27 cellular contexts compared by ENCODE assay signal in the genomic region with DNA sequence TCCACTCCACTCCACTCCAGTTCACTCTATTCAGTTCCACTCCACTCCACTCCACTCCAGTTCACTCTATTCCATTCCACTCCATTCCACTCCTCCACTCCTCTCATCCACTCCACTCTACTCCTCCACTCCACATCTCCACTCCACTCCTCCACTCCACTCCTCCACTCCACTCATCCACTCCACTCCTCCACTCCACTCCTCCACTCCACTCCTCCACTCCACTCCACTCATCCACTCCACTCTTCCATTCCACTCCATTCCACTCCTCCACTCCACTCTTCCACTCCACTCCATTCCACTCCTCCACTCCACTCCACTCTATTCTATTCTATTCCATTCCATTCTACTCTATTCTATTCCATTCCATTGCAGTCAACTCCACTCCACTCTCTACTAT. TPM values are rescaled to one million over a fixed set of nuclear protein-coding genes. Genes with fewer than 3 reads are reported as not detected.
DNase-seq lines count a peak whose midpoint lies in the region; ATAC-seq and TF ChIP-seq lines count a peak whose summit lies in the region.
"Had no signal": no experiment of that assay in that cellular context is flagged by ENCODE, and none has a peak within 500 bp of the region (broad histone marks: within the 10 kb centered on the region; RNA-seq: fewer than 3 reads in every experiment).

No MANE protein-coding gene starts in this region.

- no peak overlapping the region for H2BK120ac ChIP-seq in IMR-90 (ENCODE audit: low read depth, low read length)

- H3K27me3 ChIP-seq in IMR-90 (ENCODE audit: control insufficient read depth, insufficient read depth, low read length) (peaks cover 8% of the 10 kb centered on the region), neural progenitor cell (no peaks in the 10 kb centered on the region)
- H3K27me3 ChIP-seq: BE2C, BLaER1 had no signal

- H3K4me3 Mint-ChIP-seq in neural progenitor cell (peak overlapping the region; percentile 16), mesothelial cell of epicardium (no peak overlapping the region)
- H3K4me3 Mint-ChIP-seq: CD14-positive monocyte; CD4-positive, alpha-beta memory T cell; CD4-positive, CD25-positive, alpha-beta regulatory T cell; CD8-positive, alpha-beta memory T cell had no signal

- H2BK5ac ChIP-seq in IMR-90 (ENCODE audit: low read depth, low read length, poor library complexity, severe bottlenecking) = peak overlapping the region; percentile 17

- in situ Hi-C loops in IMR-90 (cut with MboI; ENCODE audit: low sequenced_read_pairs) = no loop called here

- POLR2A ChIA-PET in HEK293 (lab: Yijun Ruan, JAX) (no interaction called here), IMR-90 (lab: Charles Lee; ENCODE audit: unreplicated experiment) (no interaction called here)

- TF ChIP-seq RAD21 in IMR-90 (IDR thresholded peaks at IDR 0.05; ENCODE audit: low read length) = no peak

- H4K20me1 ChIP-seq in IMR-90 (ENCODE audit: insufficient read depth, low read length) (no peaks in the 10 kb centered on the region), neural progenitor cell (ENCODE audit: low read depth) (no peaks in the 10 kb centered on the region)
- H4K20me1 ChIP-seq: BLaER1 had no signal

- H3K4me1 Mint-ChIP-seq in neural progenitor cell (peaks cover 21% of the 10 kb centered on the region), mesothelial cell of epicardium (no peaks in the 10 kb centered on the region)
- H3K4me1 Mint-ChIP-seq: CD14-positive monocyte; CD4-positive, CD25-positive, alpha-beta regulatory T cell; CD8-positive, alpha-beta memory T cell had no signal

- H3K4me1 ChIP-seq in HEK293 (ENCODE audit: control insufficient read depth, insufficient read depth, low read length) (no peaks in the 10 kb centered on the region), IMR-90 (ENCODE audit: control insufficient read depth, insufficient read depth, low read length) (no peaks in the 10 kb centered on the region), neural progenitor cell (no peaks in the 10 kb centered on the region)
- H3K4me1 ChIP-seq: BE2C, BLaER1 had no signal

- TF ChIP-seq CTCF in HEK293 (tag by site-specific recombination; IDR thresholded peaks at IDR 0.05) (no peak), IMR-90 (conservative IDR thresholded peaks at IDR 0.05; ENCODE audit: low read depth, low read length) (no peak), neural progenitor cell (IDR thresholded peaks at IDR 0.05) (no peak), mesothelial cell of epicardium (IDR thresholded peaks at IDR 0.05; ENCODE audit: unreplicated experiment) (no peak)

- no peak for TF ChIP-seq POLR2A in IMR-90 (IDR thresholded peaks at IDR 0.05; ENCODE audit: low read depth, low read length)

- H3K9me3 Mint-ChIP-seq in neural progenitor cell (peaks cover 5% of the 10 kb centered on the region), mesothelial cell of epicardium (no peaks in the 10 kb centered on the region)
- H3K9me3 Mint-ChIP-seq: CD8-positive, alpha-beta memory T cell had no signal

- H3K36me3 Mint-ChIP-seq in neural progenitor cell = peaks cover 2% of the 10 kb centered on the region
- no peaks in the 10 kb centered on the region for H3K36me3 Mint-ChIP-seq in mesothelial cell of epicardium
- H3K36me3 Mint-ChIP-seq: CD14-positive monocyte; CD4-positive, alpha-beta memory T cell; CD4-positive, CD25-positive, alpha-beta regulatory T cell; CD8-positive, alpha-beta memory T cell had no signal

- no peak overlapping the region for H2BK20ac ChIP-seq in IMR-90 (ENCODE audit: low read depth, low read length)

- dilution Hi-C loops in IMR-90 (cut with HindIII; ENCODE audit: low sequenced_read_pairs, unreplicated experiment) = no loop called here

- H3K4ac ChIP-seq in IMR-90 (ENCODE audit: low read depth, low read length) = no peak overlapping the region

- no peaks in the 10 kb centered on the region for H3K79me2 ChIP-seq in neural progenitor cell (ENCODE audit: low read depth)

- no peaks in the 10 kb centered on the region for H3F3A ChIP-seq in neural progenitor cell (ENCODE audit: low read depth)

- intact Hi-C loops in IMR-90 (cut with micrococcal nuclease) = no loop called here

- DNase-seq in IMR-90 (no peak), neural progenitor cell (ENCODE audit: low spot score) (no peak), NCI-H128 (lab: John Stamatoyannopoulos, UW; ENCODE audit: unreplicated experiment) (no peak), mesothelial cell of epicardium (ENCODE audit: low spot score in 2 of 2, unreplicated experiment in 2 of 2) (no peak)
- DNase-seq: 8988T; ACHN; BE2C; C1 segment of cervical spinal cord; CD4-positive, alpha-beta memory T cell; CD4-positive, CD25-positive, alpha-beta regulatory T cell; CD8-positive, alpha-beta memory T cell; COR-L47; DMS 273 treated with DMSO at 0.1 percent for 48 hours; DMS153; DMS53; DMS79; DND-41; EL; GDM1 had no signal

- no peaks in the 10 kb centered on the region for H3K9me1 ChIP-seq in IMR-90 (ENCODE audit: insufficient read depth, low read length)

- H2AK5ac ChIP-seq in IMR-90 (ENCODE audit: low read depth, low read length) = no peak overlapping the region

- H3K4me3 ChIP-seq in HEK293 (ENCODE audit: low read depth, low read length) (no peak overlapping the region), IMR-90 (ENCODE audit: insufficient read depth, low read depth, low read length) (no peak overlapping the region), neural progenitor cell (no peak overlapping the region)
- H3K4me3 ChIP-seq: BLaER1, GM12878 had no signal

- no peak overlapping the region for H3K9ac ChIP-seq in IMR-90 (ENCODE audit: low read depth, low read length)
- H3K9ac ChIP-seq in neural progenitor cell = no peak overlapping the region
- H3K9ac ChIP-seq: BLaER1 had no signal

- no peak for ATAC-seq in IMR-90 (ENCODE audit: low read depth)
- ATAC-seq: GM12878 had no signal

- H3K9me3 ChIP-seq in HEK293 (ENCODE audit: control insufficient read depth, insufficient read depth, low read depth, low read length) (no peaks in the 10 kb centered on the region), IMR-90 (ENCODE audit: control insufficient read depth, insufficient read depth, low read length) (no peaks in the 10 kb centered on the region), neural progenitor cell (ENCODE audit: low read depth) (no peaks in the 10 kb centered on the region)
- H3K9me3 ChIP-seq: BE2C, BLaER1 had no signal

- H3K4me2 ChIP-seq in IMR-90 (ENCODE audit: low read depth, low read length) (no peak overlapping the region), neural progenitor cell (no peak overlapping the region)
- H3K4me2 ChIP-seq: BLaER1 had no signal

- no peaks in the 10 kb centered on the region for H3K36me3 ChIP-seq in HEK293 (ENCODE audit: control insufficient read depth in 2 of 2, insufficient read depth in 1 of 2, low read length in 2 of 2)
- H3K36me3 ChIP-seq in IMR-90 (ENCODE audit: control insufficient read depth, insufficient read depth, low read length) = no peaks in the 10 kb centered on the region
- H3K36me3 ChIP-seq in neural progenitor cell = no peaks in the 10 kb centered on the region
- H3K36me3 ChIP-seq: BE2C, BLaER1 had no signal

- CTCF ChIA-PET in HEK293 (lab: Yijun Ruan, JAX) = interaction anchor here (0.7 kb wide), 1 partner anchor 105 kb away, joined by 3 read pairs; no protein-coding TSS in a partner anchor
- CTCF ChIA-PET in IMR-90 (lab: Yijun Ruan, JAX) = no interaction called here

- peaks cover 8% of the 10 kb centered on the region for H3K27me3 Mint-ChIP-seq in neural progenitor cell (ENCODE audit: insufficient read depth, low read depth)
- H3K27me3 Mint-ChIP-seq in mesothelial cell of epicardium (ENCODE audit: low read depth) = peaks cover 17% of the 10 kb centered on the region
- H3K27me3 Mint-ChIP-seq: CD4-positive, CD25-positive, alpha-beta regulatory T cell had no signal

- H3K79me1 ChIP-seq in IMR-90 (ENCODE audit: low read depth in 1 of 2, low read length in 2 of 2) = no peaks in the 10 kb centered on the region

- H4K5ac ChIP-seq in IMR-90 (ENCODE audit: low read depth, low read length) = no peak overlapping the region

- no TSS peak for BruUV-seq in IMR-90 (replicated peaks; lab: Mats Ljungman, UMichigan)

- H3K18ac ChIP-seq in IMR-90 (ENCODE audit: low read depth, low read length) = no peak overlapping the region

- H3K27ac ChIP-seq in HEK293 (ENCODE audit: extremely low read depth, low read depth, low read length) = no peak overlapping the region
- H3K27ac ChIP-seq in IMR-90 (ENCODE audit: insufficient read depth, low read length) = no peak overlapping the region
- H3K27ac ChIP-seq in neural progenitor cell = no peak overlapping the region
- H3K27ac ChIP-seq: BLaER1 had no signal

- no peak overlapping the region for H4K91ac ChIP-seq in IMR-90 (ENCODE audit: insufficient read depth, low read depth, low read length)

- H3K56ac ChIP-seq in IMR-90 (ENCODE audit: extremely low read depth, insufficient read depth, low read length) = no peak overlapping the region

- H2BK15ac ChIP-seq in IMR-90 (ENCODE audit: low read depth, low read length) = no peak overlapping the region

- H2AFZ ChIP-seq in IMR-90 (replicated peaks; ENCODE audit: low read length, poor library complexity) (no peak overlapping the region), neural progenitor cell (replicated peaks) (no peak overlapping the region)

- H3K14ac ChIP-seq in IMR-90 (replicated peaks; ENCODE audit: low read depth, low read length) = no peak overlapping the region

- no peak overlapping the region for H4K8ac ChIP-seq in IMR-90 (ENCODE audit: low read depth in 2 of 2, low read length in 2 of 2)

- no peak overlapping the region for H3K23ac ChIP-seq in IMR-90 (ENCODE audit: low read depth, low read length)

- no peak overlapping the region for H2AK9ac ChIP-seq in IMR-90 (replicated peaks; ENCODE audit: low read depth, low read length, poor library complexity)

- no peak overlapping the region for H3K27ac Mint-ChIP-seq in neural progenitor cell
- H3K27ac Mint-ChIP-seq in mesothelial cell of epicardium = no peak overlapping the region
- H3K27ac Mint-ChIP-seq: CD4-positive, alpha-beta memory T cell; CD4-positive, CD25-positive, alpha-beta regulatory T cell; CD8-positive, alpha-beta memory T cell had no signal

RNA-seq across cellular contexts. Expression of gene SERPINA5, which starts 9.8 kb away (rescaled TPM):
- total RNA-seq in IMR-90 (2012; rRNA removed) = not detected in 2 replicates
- polyA plus RNA-seq in IMR-90 (2012; rRNA removed) = not detected in 2 replicates
- not detected in 2 replicates for polyA plus RNA-seq in IMR-90 (2012; cell fraction: cytosol; rRNA removed)
- polyA plus RNA-seq in IMR-90 (2012; cell fraction: nucleus; rRNA removed; ENCODE audit: low replicate concordance) = not detected in 2 replicates
- 3.1 and 3.5 TPM in 2 replicates for total RNA-seq in neural progenitor cell (ENCODE audit: low replicate concordance)
- 0.16 to 0.44 TPM (median 0.29 TPM) in 3 replicates for total RNA-seq in mesothelial cell of epicardium
- total RNA-seq: A673; CD4-positive, alpha-beta memory T cell; CD4-positive, CD25-positive, alpha-beta regulatory T cell; CD8-positive, alpha-beta memory T cell; G401 had no signal
- polyA plus RNA-seq: AG04450; CD14-positive monocyte; CD4-positive, alpha-beta memory T cell; CD4-positive, CD25-positive, alpha-beta regulatory T cell; CD8-positive, alpha-beta memory T cell; GM12878 had no signal

RNA-seq across cellular contexts. Expression of gene SERPINA3, which starts 21.1 kb away (rescaled TPM):
- total RNA-seq in IMR-90 (2012; rRNA removed) = under 0.01 and 0.36 TPM in 2 replicates
- 0.33 and 0.48 TPM in 2 replicates for polyA plus RNA-seq in IMR-90 (2012; rRNA removed)
- polyA plus RNA-seq in IMR-90 (2012; cell fraction: cytosol; rRNA removed) = 0.37 and 0.42 TPM in 2 replicates
- polyA plus RNA-seq in IMR-90 (2012; cell fraction: nucleus; rRNA removed; ENCODE audit: low replicate concordance) = 0.25 and 0.45 TPM in 2 replicates
- not detected in 2 replicates for total RNA-seq in neural progenitor cell (ENCODE audit: low replicate concordance)
- total RNA-seq in mesothelial cell of epicardium = 0.11 to 0.29 TPM in 2 of 3 replicates, not detected in the other
- total RNA-seq: CD4-positive, alpha-beta memory T cell; CD4-positive, CD25-positive, alpha-beta regulatory T cell; CD8-positive, alpha-beta memory T cell; Daoy; G401 had no signal
- polyA plus RNA-seq: CD14-positive monocyte; CD4-positive, alpha-beta memory T cell; CD4-positive, CD25-positive, alpha-beta regulatory T cell; CD8-positive, alpha-beta memory T cell; GM12878 had no signal

RNA-seq across cellular contexts. Expression of gene SERPINA4, which starts 29.8 kb away (rescaled TPM):
- total RNA-seq in IMR-90 (2012; rRNA removed) = not detected in 2 replicates
- polyA plus RNA-seq in IMR-90 (2012; rRNA removed) = not detected in 2 replicates
- polyA plus RNA-seq in IMR-90 (2012; cell fraction: cytosol; rRNA removed) = not detected in 2 replicates
- not detected in 2 replicates for polyA plus RNA-seq in IMR-90 (2012; cell fraction: nucleus; rRNA removed; ENCODE audit: low replicate concordance)
- total RNA-seq in neural progenitor cell (ENCODE audit: low replicate concordance) = not detected in 2 replicates
- total RNA-seq in mesothelial cell of epicardium = not detected in 3 replicates
- total RNA-seq: A673; CD4-positive, alpha-beta memory T cell; CD4-positive, CD25-positive, alpha-beta regulatory T cell; CD8-positive, alpha-beta memory T cell; Daoy; G401 had no signal
- polyA plus RNA-seq: AG04450; CD14-positive monocyte; CD4-positive, alpha-beta memory T cell; CD4-positive, CD25-positive, alpha-beta regulatory T cell; CD8-positive, alpha-beta memory T cell; GM12878 had no signal
